Comparison of ENCODE assay signal across 1 cellular context in genomic region chr17:81959362-81960129, GRCh38.
TF ChIP-seq lines count a peak whose summit lies in the region.

No MANE protein-coding gene starts in this region.

TF ChIP-seq in GM12878, 131 proteins besides CTCF, POLR2A, EP300 and RAD21:
- TF ChIP-seq TCF7 (IDR thresholded peaks at IDR 0.05; ENCODE audit: borderline replicate concordance) (no peak), CHD4 (IDR thresholded peaks at IDR 0.05) (no peak), ZSCAN29 (IDR thresholded peaks at IDR 0.05) (peak; percentile 79), EED (IDR thresholded peaks at IDR 0.05; ENCODE audit: low read depth) (no peak), NFXL1 (IDR thresholded peaks at IDR 0.05; ENCODE audit: borderline replicate concordance) (peak; percentile 71; the same call in 1 of the 2 replicates), GATAD2B (conservative IDR thresholded peaks at IDR 0.05; ENCODE audit: low read depth) (peak; percentile 97), ZNF274 (IDR thresholded peaks at IDR 0.05; ENCODE audit: insufficient read depth, insufficient read length) (no peak), MEF2A (IDR thresholded peaks at IDR 0.05; ENCODE audit: insufficient read depth, low read depth, low read length) (0 out of 2 replicates have a peak, but pooled peaks have one; percentile 43), SRF (IDR thresholded peaks at IDR 0.05; ENCODE audit: low read depth in 2 of 2, low read length in 2 of 2) (0 out of 4 replicates have a peak, but pooled peaks of 1 of the 2 experiments have one; percentile 4), SMC3 (IDR thresholded peaks at IDR 0.05; ENCODE audit: borderline replicate concordance, low read length) (peak; percentile 82), TCF12 (IDR thresholded peaks at IDR 0.05; ENCODE audit: low read depth, low read length) (peak; percentile 64; the same call in 1 of the 2 replicates), CEBPB (IDR thresholded peaks at IDR 0.05; ENCODE audit: borderline replicate concordance in 1 of 2, low read depth in 2 of 2, low read length in 2 of 2) (no peak), RUNX3 (IDR thresholded peaks at IDR 0.05; ENCODE audit: low read length) (peak; percentile 15; the same call in 1 of the 2 replicates), SMARCA5 (IDR thresholded peaks at IDR 0.05) (peak; percentile 98), POU2F2 (IDR thresholded peaks at IDR 0.05; ENCODE audit: borderline replicate concordance, low read depth, low read length) (0 out of 3 replicates have a peak, but pooled peaks have one; percentile 10), ZNF207 (IDR thresholded peaks at IDR 0.05; ENCODE audit: borderline replicate concordance) (0 out of 2 replicates have a peak, but pooled peaks have one; percentile 38), YY1 (IDR thresholded peaks at IDR 0.05; ENCODE audit: low read depth, low read length) (peak; percentile 73; the same call in 1 of the 2 replicates), KDM1A (IDR thresholded peaks at IDR 0.05; ENCODE audit: borderline replicate concordance) (no peak), DPF2 (IDR thresholded peaks at IDR 0.05) (peak; percentile 87), BACH1 (IDR thresholded peaks at IDR 0.05; ENCODE audit: borderline replicate concordance) (peak; percentile 98), BHLHE40 (IDR thresholded peaks at IDR 0.05; ENCODE audit: borderline replicate concordance in 1 of 2, low read depth in 2 of 2, low read length in 1 of 2) (peak; percentile 13 to 74; a peak in 2 of 4 replicates), NR2C1 (IDR thresholded peaks at IDR 0.05) (0 out of 2 replicates have a peak, but pooled peaks have one; percentile 29), TCF3 (IDR thresholded peaks at IDR 0.05; ENCODE audit: borderline replicate concordance, insufficient read depth, low read depth, low read length) (peak; percentile 94), KAT2A (conservative IDR thresholded peaks at IDR 0.05; ENCODE audit: control insufficient read depth, low read depth, low read length) (no peak), SIN3A (IDR thresholded peaks at IDR 0.05; ENCODE audit: low read depth, low read length) (no peak), ZNF24 (IDR thresholded peaks at IDR 0.05) (peak; percentile 63), RCOR1 (conservative IDR thresholded peaks at IDR 0.05; ENCODE audit: low read depth, low read length) (0 out of 2 replicates have a peak, but pooled peaks have one; percentile 67), RELA (IDR thresholded peaks at IDR 0.05; ENCODE audit: borderline replicate concordance, partially characterized antibody) (peak; percentile 69), BCL11A (IDR thresholded peaks at IDR 0.05; ENCODE audit: low read depth, low read length) (no peak), RB1 (IDR thresholded peaks at IDR 0.05; ENCODE audit: borderline replicate concordance) (peak; percentile 92; the same call in 1 of the 2 replicates), PML (IDR thresholded peaks at IDR 0.05; ENCODE audit: low read length) (no peak), MXI1 (IDR thresholded peaks at IDR 0.05; ENCODE audit: low read depth, low read length) (no peak), IKZF1 (conservative IDR thresholded peaks at IDR 0.05) (peak; percentile 89), LARP7 (IDR thresholded peaks at IDR 0.05) (peak; percentile 93; the same call in 1 of the 2 replicates), E2F8 (IDR thresholded peaks at IDR 0.05; ENCODE audit: low read depth, partially characterized antibody) (no peak), MAX (IDR thresholded peaks at IDR 0.05; ENCODE audit: low read depth, low read length) (no peak), NR2F1 (conservative IDR thresholded peaks at IDR 0.05) (peak; percentile 66)
- TF ChIP-seq, protein P1, sequence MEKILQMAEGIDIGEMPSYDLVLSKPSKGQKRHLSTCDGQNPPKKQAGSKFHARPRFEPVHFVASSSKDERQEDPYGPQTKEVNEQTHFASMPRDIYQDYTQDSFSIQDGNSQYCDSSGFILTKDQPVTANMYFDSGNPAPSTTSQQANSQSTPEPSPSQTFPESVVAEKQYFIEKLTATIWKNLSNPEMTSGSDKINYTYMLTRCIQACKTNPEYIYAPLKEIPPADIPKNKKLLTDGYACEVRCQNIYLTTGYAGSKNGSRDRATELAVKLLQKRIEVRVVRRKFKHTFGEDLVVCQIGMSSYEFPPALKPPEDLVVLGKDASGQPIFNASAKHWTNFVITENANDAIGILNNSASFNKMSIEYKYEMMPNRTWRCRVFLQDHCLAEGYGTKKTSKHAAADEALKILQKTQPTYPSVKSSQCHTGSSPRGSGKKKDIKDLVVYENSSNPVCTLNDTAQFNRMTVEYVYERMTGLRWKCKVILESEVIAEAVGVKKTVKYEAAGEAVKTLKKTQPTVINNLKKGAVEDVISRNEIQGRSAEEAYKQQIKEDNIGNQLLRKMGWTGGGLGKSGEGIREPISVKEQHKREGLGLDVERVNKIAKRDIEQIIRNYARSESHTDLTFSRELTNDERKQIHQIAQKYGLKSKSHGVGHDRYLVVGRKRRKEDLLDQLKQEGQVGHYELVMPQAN (conservative IDR thresholded peaks at IDR 0.05): peak; percentile 53; the same call in 1 of the 2 replicates
- TF ChIP-seq, protein P2, sequence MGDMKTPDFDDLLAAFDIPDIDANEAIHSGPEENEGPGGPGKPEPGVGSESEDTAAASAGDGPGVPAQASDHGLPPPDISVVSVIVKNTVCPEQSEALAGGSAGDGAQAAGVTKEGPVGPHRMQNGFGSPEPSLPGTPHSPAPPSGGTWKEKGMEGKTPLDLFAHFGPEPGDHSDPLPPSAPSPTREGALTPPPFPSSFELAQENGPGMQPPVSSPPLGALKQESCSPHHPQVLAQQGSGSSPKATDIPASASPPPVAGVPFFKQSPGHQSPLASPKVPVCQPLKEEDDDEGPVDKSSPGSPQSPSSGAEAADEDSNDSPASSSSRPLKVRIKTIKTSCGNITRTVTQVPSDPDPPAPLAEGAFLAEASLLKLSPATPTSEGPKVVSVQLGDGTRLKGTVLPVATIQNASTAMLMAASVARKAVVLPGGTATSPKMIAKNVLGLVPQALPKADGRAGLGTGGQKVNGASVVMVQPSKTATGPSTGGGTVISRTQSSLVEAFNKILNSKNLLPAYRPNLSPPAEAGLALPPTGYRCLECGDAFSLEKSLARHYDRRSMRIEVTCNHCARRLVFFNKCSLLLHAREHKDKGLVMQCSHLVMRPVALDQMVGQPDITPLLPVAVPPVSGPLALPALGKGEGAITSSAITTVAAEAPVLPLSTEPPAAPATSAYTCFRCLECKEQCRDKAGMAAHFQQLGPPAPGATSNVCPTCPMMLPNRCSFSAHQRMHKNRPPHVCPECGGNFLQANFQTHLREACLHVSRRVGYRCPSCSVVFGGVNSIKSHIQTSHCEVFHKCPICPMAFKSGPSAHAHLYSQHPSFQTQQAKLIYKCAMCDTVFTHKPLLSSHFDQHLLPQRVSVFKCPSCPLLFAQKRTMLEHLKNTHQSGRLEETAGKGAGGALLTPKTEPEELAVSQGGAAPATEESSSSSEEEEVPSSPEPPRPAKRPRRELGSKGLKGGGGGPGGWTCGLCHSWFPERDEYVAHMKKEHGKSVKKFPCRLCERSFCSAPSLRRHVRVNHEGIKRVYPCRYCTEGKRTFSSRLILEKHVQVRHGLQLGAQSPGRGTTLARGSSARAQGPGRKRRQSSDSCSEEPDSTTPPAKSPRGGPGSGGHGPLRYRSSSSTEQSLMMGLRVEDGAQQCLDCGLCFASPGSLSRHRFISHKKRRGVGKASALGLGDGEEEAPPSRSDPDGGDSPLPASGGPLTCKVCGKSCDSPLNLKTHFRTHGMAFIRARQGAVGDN (IDR thresholded peaks at IDR 0.05): peak; percentile 50; the same call in 1 of the 2 replicates
- TF ChIP-seq, protein P3, sequence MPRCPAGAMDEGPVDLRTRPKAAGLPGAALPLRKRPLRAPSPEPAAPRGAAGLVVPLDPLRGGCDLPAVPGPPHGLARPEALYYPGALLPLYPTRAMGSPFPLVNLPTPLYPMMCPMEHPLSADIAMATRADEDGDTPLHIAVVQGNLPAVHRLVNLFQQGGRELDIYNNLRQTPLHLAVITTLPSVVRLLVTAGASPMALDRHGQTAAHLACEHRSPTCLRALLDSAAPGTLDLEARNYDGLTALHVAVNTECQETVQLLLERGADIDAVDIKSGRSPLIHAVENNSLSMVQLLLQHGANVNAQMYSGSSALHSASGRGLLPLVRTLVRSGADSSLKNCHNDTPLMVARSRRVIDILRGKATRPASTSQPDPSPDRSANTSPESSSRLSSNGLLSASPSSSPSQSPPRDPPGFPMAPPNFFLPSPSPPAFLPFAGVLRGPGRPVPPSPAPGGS (IDR thresholded peaks at IDR 0.05; ENCODE audit: borderline replicate concordance, insufficient read depth, low read depth, low read length, poor library complexity, severe bottlenecking): no peak
- TF ChIP-seq, protein P4, sequence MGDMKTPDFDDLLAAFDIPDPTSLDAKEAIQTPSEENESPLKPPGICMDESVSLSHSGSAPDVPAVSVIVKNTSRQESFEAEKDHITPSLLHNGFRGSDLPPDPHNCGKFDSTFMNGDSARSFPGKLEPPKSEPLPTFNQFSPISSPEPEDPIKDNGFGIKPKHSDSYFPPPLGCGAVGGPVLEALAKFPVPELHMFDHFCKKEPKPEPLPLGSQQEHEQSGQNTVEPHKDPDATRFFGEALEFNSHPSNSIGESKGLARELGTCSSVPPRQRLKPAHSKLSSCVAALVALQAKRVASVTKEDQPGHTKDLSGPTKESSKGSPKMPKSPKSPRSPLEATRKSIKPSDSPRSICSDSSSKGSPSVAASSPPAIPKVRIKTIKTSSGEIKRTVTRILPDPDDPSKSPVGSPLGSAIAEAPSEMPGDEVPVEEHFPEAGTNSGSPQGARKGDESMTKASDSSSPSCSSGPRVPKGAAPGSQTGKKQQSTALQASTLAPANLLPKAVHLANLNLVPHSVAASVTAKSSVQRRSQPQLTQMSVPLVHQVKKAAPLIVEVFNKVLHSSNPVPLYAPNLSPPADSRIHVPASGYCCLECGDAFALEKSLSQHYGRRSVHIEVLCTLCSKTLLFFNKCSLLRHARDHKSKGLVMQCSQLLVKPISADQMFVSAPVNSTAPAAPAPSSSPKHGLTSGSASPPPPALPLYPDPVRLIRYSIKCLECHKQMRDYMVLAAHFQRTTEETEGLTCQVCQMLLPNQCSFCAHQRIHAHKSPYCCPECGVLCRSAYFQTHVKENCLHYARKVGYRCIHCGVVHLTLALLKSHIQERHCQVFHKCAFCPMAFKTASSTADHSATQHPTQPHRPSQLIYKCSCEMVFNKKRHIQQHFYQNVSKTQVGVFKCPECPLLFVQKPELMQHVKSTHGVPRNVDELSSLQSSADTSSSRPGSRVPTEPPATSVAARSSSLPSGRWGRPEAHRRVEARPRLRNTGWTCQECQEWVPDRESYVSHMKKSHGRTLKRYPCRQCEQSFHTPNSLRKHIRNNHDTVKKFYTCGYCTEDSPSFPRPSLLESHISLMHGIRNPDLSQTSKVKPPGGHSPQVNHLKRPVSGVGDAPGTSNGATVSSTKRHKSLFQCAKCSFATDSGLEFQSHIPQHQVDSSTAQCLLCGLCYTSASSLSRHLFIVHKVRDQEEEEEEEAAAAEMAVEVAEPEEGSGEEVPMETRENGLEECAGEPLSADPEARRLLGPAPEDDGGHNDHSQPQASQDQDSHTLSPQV (IDR thresholded peaks at IDR 0.05): peak; percentile 94
- TF ChIP-seq, protein P5, sequence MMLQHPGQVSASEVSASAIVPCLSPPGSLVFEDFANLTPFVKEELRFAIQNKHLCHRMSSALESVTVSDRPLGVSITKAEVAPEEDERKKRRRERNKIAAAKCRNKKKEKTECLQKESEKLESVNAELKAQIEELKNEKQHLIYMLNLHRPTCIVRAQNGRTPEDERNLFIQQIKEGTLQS (IDR thresholded peaks at IDR 0.05; ENCODE audit: borderline replicate concordance, extremely low read depth, low read depth, low read length): peak; percentile 50; the same call in 1 of the 2 replicates
